In genomic region chrX:21930986-21931385, GRCh38 we compare ENCODE assay signal across 1 cellular context.
TF ChIP-seq lines count a peak whose summit lies in the region.

No MANE protein-coding gene starts in this region.

TF ChIP-seq in IMR-90, 13 proteins besides CTCF, POLR2A, EP300 and RAD21 (continued from another document):
- no peak for TF ChIP-seq ELK1 (IDR thresholded peaks at IDR 0.05; ENCODE audit: borderline replicate concordance, low read depth, low read length)
- no peak for TF ChIP-seq USF2 (IDR thresholded peaks at IDR 0.05; ENCODE audit: low read depth, low read length)
- no peak for TF ChIP-seq MXI1 (IDR thresholded peaks at IDR 0.05; ENCODE audit: borderline replicate concordance, low read depth, low read length)
